8 cellular contexts compared by ENCODE assay signal in the genomic region with DNA sequence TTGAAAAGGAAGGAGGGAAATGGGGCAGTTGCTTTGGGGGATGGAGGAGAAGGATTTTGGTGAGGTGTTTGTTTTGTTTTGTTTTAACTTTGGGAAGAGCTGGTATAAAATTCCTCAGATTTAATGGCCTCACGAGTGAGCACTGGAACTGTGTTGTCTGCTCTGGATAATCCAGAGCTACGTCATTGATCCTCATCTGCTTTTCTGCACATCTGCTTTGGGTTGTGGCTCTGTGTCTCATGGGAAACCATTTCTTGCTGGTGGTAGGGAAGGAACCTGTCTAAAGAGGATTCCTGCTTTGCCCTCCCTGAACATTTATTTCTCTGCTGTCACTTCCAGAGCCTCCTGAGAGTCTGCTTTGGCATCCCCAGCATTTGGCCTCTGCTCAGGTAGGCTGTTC. TPM values are rescaled to one million over a fixed set of nuclear protein-coding genes. Genes with fewer than 3 reads are reported as not detected.
DNase-seq lines count a peak whose midpoint lies in the region; ATAC-seq and TF ChIP-seq lines count a peak whose summit lies in the region.
"Had no signal": no experiment of that assay in that cellular context is flagged by ENCODE, and none has a peak within 500 bp of the region (broad histone marks: within the 10 kb centered on the region; RNA-seq: fewer than 3 reads in every experiment).

No MANE protein-coding gene starts in this region.

- H2AFZ ChIP-seq in GM23248: no peak overlapping the region; the same call in 1 of the 2 replicates

- no peaks in the 10 kb centered on the region for H3K9me3 Mint-ChIP-seq in activated T-helper 1 cell treated with anti-CD3 and anti-CD28 coated beads, Interleukin-12 subunit alpha, Interleukin-12 subunit beta, Interleukin-2, Interleukin-4 antibody, amounts not matched to agents 30 ng/mL and 10 ng/mL and 1 ng/mL, durations not matched to agents 14 hours and 24 hours and 36 hours
- peaks cover 7% of the 10 kb centered on the region for H3K9me3 Mint-ChIP-seq in glutamatergic neuron (ENCODE audit: unreplicated experiment)
- no peaks in the 10 kb centered on the region for H3K9me3 Mint-ChIP-seq in stimulated activated effector memory CD8-positive, alpha-beta T cell treated with anti-CD3 and anti-CD28 coated beads, Interleukin-12 subunit alpha, Interleukin-12 subunit beta, amount 100 ng/mL, for 72 hours

- H3K27me3 ChIP-seq in GM23248 (replicated peaks; ENCODE audit: insufficient read depth) (0 out of 2 replicates have a peak, but pooled peaks cover 4% of the 10 kb centered on the region), A673 (replicated peaks; ENCODE audit: insufficient read depth, low read depth, low read length, poor library complexity) (no peaks in the 10 kb centered on the region), testis (no peaks in the 10 kb centered on the region)

- H3F3A ChIP-seq in GM23248 (ENCODE audit: insufficient read depth): no peaks in the 10 kb centered on the region; the same call in 1 of the 2 replicates

- H3K9me2 ChIP-seq in GM23248 (ENCODE audit: insufficient read depth): no peaks in the 10 kb centered on the region

- H3K27me3 Mint-ChIP-seq in activated T-helper 1 cell treated with anti-CD3 and anti-CD28 coated beads, Interleukin-12 subunit alpha, Interleukin-12 subunit beta, Interleukin-2, Interleukin-4 antibody, amounts not matched to agents 30 ng/mL and 10 ng/mL and 1 ng/mL, durations not matched to agents 14 hours and 24 hours and 36 hours (ENCODE audit: insufficient read depth): no peaks in the 10 kb centered on the region
- H3K27me3 Mint-ChIP-seq in glutamatergic neuron (ENCODE audit: unreplicated experiment): peaks cover 5% of the 10 kb centered on the region

- peak overlapping the region; percentile 90; the same call in 1 of the 2 replicates for H3K4me3 ChIP-seq in GM23248
- no peak overlapping the region for H3K4me3 ChIP-seq in A673 (ENCODE audit: low read depth, low read length, poor library complexity, severe bottlenecking)
- no peak overlapping the region for H3K4me3 ChIP-seq in testis

- TF ChIP-seq POLR2A in testis (IDR thresholded peaks at IDR 0.05): no peak

- ATAC-seq in stimulated activated effector memory CD8-positive, alpha-beta T cell treated with anti-CD3 and anti-CD28 coated beads, Interleukin-12 subunit alpha, Interleukin-12 subunit beta, amount 100 ng/mL, for 72 hours: no peak

- H3K4me1 Mint-ChIP-seq in activated T-helper 1 cell treated with anti-CD3 and anti-CD28 coated beads, Interleukin-12 subunit alpha, Interleukin-12 subunit beta, Interleukin-2, Interleukin-4 antibody, amounts not matched to agents 30 ng/mL and 10 ng/mL and 1 ng/mL, durations not matched to agents 14 hours and 24 hours and 36 hours (ENCODE audit: low read depth): peaks cover 72% of the 10 kb centered on the region
- H3K4me1 Mint-ChIP-seq in glutamatergic neuron (ENCODE audit: low read depth, unreplicated experiment): peaks cover 19% of the 10 kb centered on the region
- peaks cover 52% of the 10 kb centered on the region for H3K4me1 Mint-ChIP-seq in stimulated activated effector memory CD8-positive, alpha-beta T cell treated with anti-CD3 and anti-CD28 coated beads, Interleukin-12 subunit alpha, Interleukin-12 subunit beta, amount 100 ng/mL, for 72 hours

- peak; percentile 43 for DNase-seq in GM23248
- DNase-seq in activated T-helper 1 cell treated with anti-CD3 and anti-CD28 coated beads, Interleukin-12 subunit alpha, Interleukin-12 subunit beta, Interleukin-2, Interleukin-4 antibody, amounts not matched to agents 30 ng/mL and 10 ng/mL and 1 ng/mL, durations not matched to agents 14 hours and 24 hours and 36 hours (ENCODE audit: low spot score): no peak
- DNase-seq in glutamatergic neuron: no peak
- no peak for DNase-seq in stimulated activated effector memory CD8-positive, alpha-beta T cell treated with anti-CD3 and anti-CD28 coated beads, Interleukin-12 subunit alpha, Interleukin-12 subunit beta, amount 100 ng/mL, for 72 hours (ENCODE audit: low spot score in 2 of 2)
- DNase-seq in stimulated activated CD8-positive, alpha-beta memory T cell treated with anti-CD3 and anti-CD28 coated beads, Interleukin-4, amount 100 ng/mL, for 48 hours: no peak
- DNase-seq in A673 (ENCODE audit: low spot score): no peak
- no peak for DNase-seq in testis
- DNase-seq: aorta had no signal

- peak overlapping the region; percentile 95 for H3K4me2 ChIP-seq in GM23248 (ENCODE audit: unreplicated experiment)

- TF ChIP-seq CTCF in glutamatergic neuron (IDR thresholded peaks at IDR 0.05; ENCODE audit: partially characterized antibody, unreplicated experiment) (no peak), A673 (conservative IDR thresholded peaks at IDR 0.05; ENCODE audit: low read depth, low read length) (no peak), testis (IDR thresholded peaks at IDR 0.05) (no peak)

- H3K27ac Mint-ChIP-seq in activated T-helper 1 cell treated with anti-CD3 and anti-CD28 coated beads, Interleukin-12 subunit alpha, Interleukin-12 subunit beta, Interleukin-2, Interleukin-4 antibody, amounts not matched to agents 30 ng/mL and 10 ng/mL and 1 ng/mL, durations not matched to agents 14 hours and 24 hours and 36 hours: peak overlapping the region; percentile 94
- peak overlapping the region; percentile 70 for H3K27ac Mint-ChIP-seq in glutamatergic neuron (ENCODE audit: unreplicated experiment)
- H3K27ac Mint-ChIP-seq in stimulated activated effector memory CD8-positive, alpha-beta T cell treated with anti-CD3 and anti-CD28 coated beads, Interleukin-12 subunit alpha, Interleukin-12 subunit beta, amount 100 ng/mL, for 72 hours: peak overlapping the region; percentile 94

- H4K20me1 ChIP-seq in GM23248 (ENCODE audit: insufficient read depth): no peaks in the 10 kb centered on the region

- peaks cover 19% of the 10 kb centered on the region for H3K36me3 Mint-ChIP-seq in activated T-helper 1 cell treated with anti-CD3 and anti-CD28 coated beads, Interleukin-12 subunit alpha, Interleukin-12 subunit beta, Interleukin-2, Interleukin-4 antibody, amounts not matched to agents 30 ng/mL and 10 ng/mL and 1 ng/mL, durations not matched to agents 14 hours and 24 hours and 36 hours (ENCODE audit: low read depth)
- no peaks in the 10 kb centered on the region for H3K36me3 Mint-ChIP-seq in glutamatergic neuron (ENCODE audit: unreplicated experiment)
- peaks cover 20% of the 10 kb centered on the region for H3K36me3 Mint-ChIP-seq in stimulated activated effector memory CD8-positive, alpha-beta T cell treated with anti-CD3 and anti-CD28 coated beads, Interleukin-12 subunit alpha, Interleukin-12 subunit beta, amount 100 ng/mL, for 72 hours

- CTCF ChIA-PET in A673 (lab: Charles Lee): no interaction called here

- H3K79me2 ChIP-seq in GM23248 (ENCODE audit: insufficient read depth): peaks cover 76% of the 10 kb centered on the region

- H3K4me3 Mint-ChIP-seq in activated T-helper 1 cell treated with anti-CD3 and anti-CD28 coated beads, Interleukin-12 subunit alpha, Interleukin-12 subunit beta, Interleukin-2, Interleukin-4 antibody, amounts not matched to agents 30 ng/mL and 10 ng/mL and 1 ng/mL, durations not matched to agents 14 hours and 24 hours and 36 hours: peak overlapping the region; percentile 98
- H3K4me3 Mint-ChIP-seq in glutamatergic neuron (ENCODE audit: unreplicated experiment): peak overlapping the region; percentile 71
- H3K4me3 Mint-ChIP-seq in stimulated activated effector memory CD8-positive, alpha-beta T cell treated with anti-CD3 and anti-CD28 coated beads, Interleukin-12 subunit alpha, Interleukin-12 subunit beta, amount 100 ng/mL, for 72 hours: peak overlapping the region; percentile 77

- no peaks in the 10 kb centered on the region for H3K9me3 ChIP-seq in GM23248 (ENCODE audit: low read depth)
- no peaks in the 10 kb centered on the region for H3K9me3 ChIP-seq in A673 (ENCODE audit: low read depth, low read length, poor library complexity, severe bottlenecking)
- H3K9me3 ChIP-seq in testis: no peaks in the 10 kb centered on the region

- H3K36me3 ChIP-seq in GM23248 (ENCODE audit: low read depth) (no peaks in the 10 kb centered on the region), A673 (ENCODE audit: insufficient read depth, low read length, poor library complexity, severe bottlenecking) (no peaks in the 10 kb centered on the region), testis (ENCODE audit: low read depth, missing control alignments) (no peaks in the 10 kb centered on the region)

- POLR2A ChIA-PET in A673 (lab: Charles Lee; ENCODE audit: low non-redundant PET): no interaction called here

- 48 to 51% methylated on average over 2 of the region's 2 CpGs for WGBS in GM23248 (ENCODE audit: low coverage in 1 of 2, low lambda C conversion rate in 2 of 2, missing lambda C conversion rate in 2 of 2), 2 experiments
- WGBS in testis, 2 donors: 64 to 73% methylated on average over 2 of the region's 2 CpGs

- H3K9ac ChIP-seq in GM23248: peak overlapping the region; percentile 85; the same call in 1 of the 2 replicates

- intact Hi-C loops in activated T-helper 1 cell treated with anti-CD3 and anti-CD28 coated beads, Interleukin-12 subunit alpha, Interleukin-12 subunit beta, Interleukin-2, Interleukin-4 antibody, amounts not matched to agents 30 ng/mL and 10 ng/mL and 1 ng/mL, durations not matched to agents 14 hours and 24 hours and 36 hours (cut with micrococcal nuclease): loop anchor here (2.0 to 10.0 kb wide), 7 partner anchors 109 to 1685 kb away; a partner anchor contains a TSS
- intact Hi-C loops in A673 (cut with micrococcal nuclease; ENCODE audit: unreplicated experiment) (no loop called here), testis (cut with DNase I; ENCODE audit: low total_unique reads) (no loop called here)

- peak overlapping the region; percentile 60 for H3K27ac ChIP-seq in GM23248
- no peak overlapping the region for H3K27ac ChIP-seq in A673 (ENCODE audit: low read depth, low read length, poor library complexity, severe bottlenecking)
- H3K27ac ChIP-seq in testis: no peak overlapping the region

- H3K4me1 ChIP-seq in GM23248 (ENCODE audit: insufficient read depth) (peaks cover 31% of the 10 kb centered on the region), A673 (ENCODE audit: insufficient read depth, low read length, poor library complexity, severe bottlenecking) (no peaks in the 10 kb centered on the region), testis (peaks cover 6% of the 10 kb centered on the region)

- BruUV-seq in A673 (replicated peaks; lab: Mats Ljungman, UMichigan): no TSS peak

- in situ Hi-C loops in GM23248 (cut with MboI): no loop called here

RNA-seq across cellular contexts. Expression of a gene that starts 3.1 kb away (rescaled TPM):
- 11.6 and 15.0 TPM in 2 replicates for total RNA-seq in GM23248 (2014; rRNA removed; shearing (Covaris generic))
- polyA plus RNA-seq in GM23248 (2016; fragmentation: Nextera tagmentation; extraction: Ambion mirVana) (5.0 and 6.4 TPM in 2 replicates), testis (ENCODE audit: insufficient read depth, low read depth, low replicate concordance) (27.5 TPM)
- total RNA-seq in activated T-helper 1 cell treated with anti-CD3 and anti-CD28 coated beads, Interleukin-12 subunit alpha, Interleukin-12 subunit beta, Interleukin-2, Interleukin-4 antibody, amounts not matched to agents 30 ng/mL and 10 ng/mL and 1 ng/mL, durations not matched to agents 14 hours and 24 hours and 36 hours: 37.7 and 38.1 TPM in 2 replicates
- total RNA-seq in glutamatergic neuron (ENCODE audit: unreplicated experiment) (21.3 TPM), A673 (2021) (7.1 and 7.3 TPM in 2 replicates), testis (10 to 100 TPM; 37.4 to 42.4 TPM)
